ENCODE assay signal across 20 cellular contexts in genomic region chr2:11865378-11865777, GRCh38.
DNase-seq lines count a peak whose midpoint lies in the region; ATAC-seq and TF ChIP-seq lines count a peak whose summit lies in the region.
"Had no signal": no experiment of that assay in that cellular context is flagged by ENCODE, and none has a peak within 500 bp of the region (broad histone marks: within the 10 kb centered on the region; RNA-seq: fewer than 3 reads in every experiment).

No MANE protein-coding gene starts in this region.

- H3K4me3 Mint-ChIP-seq in activated CD8-positive, alpha-beta T cell treated with anti-CD3 and anti-CD28 coated beads, Interleukin-2, amount 10 ng/mL, durations not matched to agents 7 days and 5 days = no peak overlapping the region
- no peak overlapping the region for H3K4me3 Mint-ChIP-seq in activated CD8-positive, alpha-beta T cell treated with anti-CD3 and anti-CD28 coated beads for 36 hours
- no peak overlapping the region for H3K4me3 Mint-ChIP-seq in osteocyte (ENCODE audit: unreplicated experiment)
- H3K4me3 Mint-ChIP-seq: activated CD4-positive, alpha-beta T cell treated with anti-CD3 and anti-CD28 coated beads, Interleukin-2, amount 10 ng/mL, durations not matched to agents 7 days and 5 days; T-helper 1 cell treated with Interleukin-12 subunit alpha and Interleukin-12 subunit beta and Interleukin-4 antibody, amounts not matched to agents 30 μg/mL and 1 μg/mL, for 36 hours had no signal

- ATAC-seq in activated CD8-positive, alpha-beta T cell treated with anti-CD3 and anti-CD28 coated beads, Interleukin-2, amount 10 ng/mL, durations not matched to agents 7 days and 5 days = no peak
- no peak for ATAC-seq in activated CD8-positive, alpha-beta T cell treated with anti-CD3 and anti-CD28 coated beads for 36 hours
- peak; percentile 21 for ATAC-seq in GM21717 (IDR thresholded peaks at IDR 0.05; ENCODE audit: unreplicated experiment)
- ATAC-seq: HepG2, right cardiac atrium, upper lobe of right lung had no signal

- no TSS peak for BruUV-seq in OCI-LY7 (replicated peaks; lab: Mats Ljungman, UMichigan)

- peak; percentile 12 for DNase-seq in activated CD8-positive, alpha-beta T cell treated with anti-CD3 and anti-CD28 coated beads, Interleukin-2, amount 10 ng/mL, durations not matched to agents 7 days and 5 days
- DNase-seq in activated CD8-positive, alpha-beta T cell treated with anti-CD3 and anti-CD28 coated beads for 36 hours = no peak
- DNase-seq in OCI-LY7 (ENCODE audit: low spot score) (no peak), osteocyte (ENCODE audit: extremely low spot score, unreplicated experiment) (peak; percentile 51), NCI-H146 treated with DMSO at 0.1 percent for 48 hours (lab: John Stamatoyannopoulos, UW; ENCODE audit: unreplicated experiment) (no peak), HuH-7.5 (ENCODE audit: low spot score) (no peak), dorsolateral prefrontal cortex (no peak)
- DNase-seq: activated CD4-positive, alpha-beta T cell treated with anti-CD3 and anti-CD28 coated beads, Interleukin-2, amount 10 ng/mL, durations not matched to agents 7 days and 5 days; activated CD8-positive, alpha-beta memory T cell treated with anti-CD3 and anti-CD28 coated beads, Interleukin-2, amount 50 U/mL, for 48 hours; cortex of kidney; NCI-H1105; NCI-H524 treated with DMSO at 0.1 percent for 48 hours; ovary; right cardiac atrium; RPMI8226; upper lobe of right lung had no signal

- H3K9me3 Mint-ChIP-seq in activated CD8-positive, alpha-beta T cell treated with anti-CD3 and anti-CD28 coated beads, Interleukin-2, amount 10 ng/mL, durations not matched to agents 7 days and 5 days (ENCODE audit: insufficient read depth) = no peaks in the 10 kb centered on the region
- H3K9me3 Mint-ChIP-seq in activated CD8-positive, alpha-beta T cell treated with anti-CD3 and anti-CD28 coated beads for 36 hours = no peaks in the 10 kb centered on the region
- H3K9me3 Mint-ChIP-seq in osteocyte (ENCODE audit: unreplicated experiment) = no peaks in the 10 kb centered on the region
- H3K9me3 Mint-ChIP-seq: activated CD4-positive, alpha-beta T cell treated with anti-CD3 and anti-CD28 coated beads, Interleukin-2, amount 10 ng/mL, durations not matched to agents 7 days and 5 days; T-helper 1 cell treated with Interleukin-12 subunit alpha and Interleukin-12 subunit beta and Interleukin-4 antibody, amounts not matched to agents 30 μg/mL and 1 μg/mL, for 36 hours had no signal

- no peak overlapping the region for H3K27ac ChIP-seq in OCI-LY7 (ENCODE audit: low read depth, low read length, poor library complexity, severe bottlenecking)
- H3K27ac ChIP-seq in dorsolateral prefrontal cortex = no peak overlapping the region
- H3K27ac ChIP-seq: HL-60, ovary, upper lobe of right lung had no signal

- peaks cover 18% of the 10 kb centered on the region for H3K4me1 ChIP-seq in OCI-LY7 (ENCODE audit: insufficient read depth, low read length, poor library complexity, severe bottlenecking)

- no peaks in the 10 kb centered on the region; the same call in 1 of the 2 replicates for H3K36me3 ChIP-seq in OCI-LY7 (ENCODE audit: insufficient read depth, low read length)
- H3K36me3 ChIP-seq: ovary, upper lobe of right lung had no signal

- no peak for TF ChIP-seq CTCF in activated CD8-positive, alpha-beta T cell treated with anti-CD3 and anti-CD28 coated beads for 36 hours (IDR thresholded peaks at IDR 0.05)
- TF ChIP-seq CTCF in OCI-LY7 (conservative IDR thresholded peaks at IDR 0.05; ENCODE audit: low read length) = no peak
- no peak for TF ChIP-seq CTCF in osteocyte (IDR thresholded peaks at IDR 0.05)
- no peak for TF ChIP-seq CTCF in dorsolateral prefrontal cortex (IDR thresholded peaks at IDR 0.05 in 54 of 56, conservative IDR thresholded peaks at IDR 0.05 in 2 of 56; ENCODE audit: low read depth in 1 of 56, partially characterized antibody in 56 of 56)

- no peak overlapping the region for H3K27ac Mint-ChIP-seq in activated CD8-positive, alpha-beta T cell treated with anti-CD3 and anti-CD28 coated beads, Interleukin-2, amount 10 ng/mL, durations not matched to agents 7 days and 5 days
- H3K27ac Mint-ChIP-seq in activated CD8-positive, alpha-beta T cell treated with anti-CD3 and anti-CD28 coated beads for 36 hours = no peak overlapping the region
- no peak overlapping the region for H3K27ac Mint-ChIP-seq in osteocyte (ENCODE audit: unreplicated experiment)
- H3K27ac Mint-ChIP-seq: activated CD4-positive, alpha-beta T cell treated with anti-CD3 and anti-CD28 coated beads, Interleukin-2, amount 10 ng/mL, durations not matched to agents 7 days and 5 days; T-helper 1 cell treated with Interleukin-12 subunit alpha and Interleukin-12 subunit beta and Interleukin-4 antibody, amounts not matched to agents 30 μg/mL and 1 μg/mL, for 36 hours had no signal

- CTCF ChIA-PET in activated CD8-positive, alpha-beta T cell treated with anti-CD3 and anti-CD28 coated beads, Interleukin-2, amount 10 ng/mL, durations not matched to agents 7 days and 5 days (lab: Charles Lee) = interaction anchor here (1.2 to 2.3 kb wide), 5 partner anchors 33 to 1142 kb away, joined by 3 to 8 read pairs (median 4); partner anchors contain the start of gene TRIB2
- CTCF ChIA-PET in activated CD8-positive, alpha-beta T cell treated with anti-CD3 and anti-CD28 coated beads for 36 hours (lab: Charles Lee) = interaction anchor here (0.9 kb wide), 1 partner anchor 96 kb away, joined by 3 read pairs; no protein-coding TSS in a partner anchor
- CTCF ChIA-PET in OCI-LY7 (lab: Charles Lee; ENCODE audit: unreplicated experiment) = no interaction called here

- H3K4me1 Mint-ChIP-seq in activated CD8-positive, alpha-beta T cell treated with anti-CD3 and anti-CD28 coated beads, Interleukin-2, amount 10 ng/mL, durations not matched to agents 7 days and 5 days (ENCODE audit: low read depth) = peaks cover 11% of the 10 kb centered on the region
- H3K4me1 Mint-ChIP-seq in activated CD8-positive, alpha-beta T cell treated with anti-CD3 and anti-CD28 coated beads for 36 hours (ENCODE audit: low read depth) = peaks cover 11% of the 10 kb centered on the region
- H3K4me1 Mint-ChIP-seq in osteocyte (ENCODE audit: unreplicated experiment) = peaks cover 18% of the 10 kb centered on the region

- POLR2A ChIA-PET in activated CD8-positive, alpha-beta T cell treated with anti-CD3 and anti-CD28 coated beads, Interleukin-2, amount 10 ng/mL, durations not matched to agents 7 days and 5 days (lab: Charles Lee) = no interaction called here
- POLR2A ChIA-PET in activated CD8-positive, alpha-beta T cell treated with anti-CD3 and anti-CD28 coated beads for 36 hours (lab: Charles Lee) = no interaction called here
- POLR2A ChIA-PET in OCI-LY7 (lab: Charles Lee) = interaction anchor here (0.9 to 2.1 kb wide), 3 partner anchors 9 to 165 kb away, joined by 3 to 4 read pairs (median 4); no protein-coding TSS in a partner anchor

- intact Hi-C loops in activated CD8-positive, alpha-beta T cell treated with anti-CD3 and anti-CD28 coated beads for 36 hours (cut with micrococcal nuclease) = no loop called here
- intact Hi-C loops in OCI-LY7 (cut with micrococcal nuclease; ENCODE audit: unreplicated experiment) (no loop called here), dorsolateral prefrontal cortex (cut with DNase I) (loop anchor here (10.0 kb wide), 2 partner anchors 849 to 1139 kb away; partner anchors contain the start of gene TRIB2 (in 1 of the 2))

- peaks cover 14% of the 10 kb centered on the region for H3K27me3 Mint-ChIP-seq in activated CD8-positive, alpha-beta T cell treated with anti-CD3 and anti-CD28 coated beads, Interleukin-2, amount 10 ng/mL, durations not matched to agents 7 days and 5 days (ENCODE audit: low read depth)
- H3K27me3 Mint-ChIP-seq in activated CD8-positive, alpha-beta T cell treated with anti-CD3 and anti-CD28 coated beads for 36 hours = peaks cover 5% of the 10 kb centered on the region
- H3K27me3 Mint-ChIP-seq in osteocyte (ENCODE audit: unreplicated experiment) = no peaks in the 10 kb centered on the region

- no peaks in the 10 kb centered on the region for H3K79me2 ChIP-seq in OCI-LY7 (ENCODE audit: insufficient read depth, low read depth, low read length)

- no peaks in the 10 kb centered on the region for H3K36me3 Mint-ChIP-seq in activated CD8-positive, alpha-beta T cell treated with anti-CD3 and anti-CD28 coated beads, Interleukin-2, amount 10 ng/mL, durations not matched to agents 7 days and 5 days (ENCODE audit: low read depth)
- H3K36me3 Mint-ChIP-seq in activated CD8-positive, alpha-beta T cell treated with anti-CD3 and anti-CD28 coated beads for 36 hours (ENCODE audit: low read depth) = no peaks in the 10 kb centered on the region
- H3K36me3 Mint-ChIP-seq in osteocyte (ENCODE audit: unreplicated experiment) = no peaks in the 10 kb centered on the region

- peak overlapping the region; percentile 10; the same call in 1 of the 2 replicates for H2AFZ ChIP-seq in OCI-LY7 (ENCODE audit: low read length)

- peaks cover 1% of the 10 kb centered on the region; the same call in 1 of the 2 replicates for H3K9me3 ChIP-seq in OCI-LY7 (ENCODE audit: low read length)
- H3K9me3 ChIP-seq: ovary, upper lobe of right lung had no signal

- H3K4me3 ChIP-seq in OCI-LY7 (ENCODE audit: low read depth, low read length, poor library complexity, severe bottlenecking) (no peak overlapping the region), dorsolateral prefrontal cortex (no peak overlapping the region)
- H3K4me3 ChIP-seq: ovary, upper lobe of right lung had no signal

- H3K27me3 ChIP-seq in dorsolateral prefrontal cortex = no peaks in the 10 kb centered on the region
- H3K27me3 ChIP-seq: ovary, upper lobe of right lung had no signal

- no peaks in the 10 kb centered on the region for H4K20me1 ChIP-seq in OCI-LY7 (ENCODE audit: insufficient read depth, low read length)

- no peaks in the 10 kb centered on the region for H3K9me2 ChIP-seq in OCI-LY7 (ENCODE audit: insufficient read depth, low read length)

- no peak overlapping the region for H3K4me2 ChIP-seq in OCI-LY7 (ENCODE audit: low read length)

Comparison
In these comparisons a context has a peak if more than half of its experiments do, and no peak if none do; other contexts are left out.
1. DNase-seq: peak in activated CD8-positive, alpha-beta T cell treated with anti-CD3 and anti-CD28 coated beads, Interleukin-2, amount 10 ng/mL, durations not matched to agents 7 days and 5 days (single experiment) and osteocyte (single experiment); none in activated CD8-positive, alpha-beta T cell treated with anti-CD3 and anti-CD28 coated beads for 36 hours (single experiment), OCI-LY7 (single experiment), NCI-H146 treated with DMSO at 0.1 percent for 48 hours (single experiment), HuH-7.5 (single experiment) and dorsolateral prefrontal cortex (0 of 10).
2. intact Hi-C loops: an anchor here in dorsolateral prefrontal cortex (10.0 kb wide); none called in activated CD8-positive, alpha-beta T cell treated with anti-CD3 and anti-CD28 coated beads for 36 hours and OCI-LY7.